13 cellular contexts compared by ENCODE assay signal in the genomic region with DNA sequence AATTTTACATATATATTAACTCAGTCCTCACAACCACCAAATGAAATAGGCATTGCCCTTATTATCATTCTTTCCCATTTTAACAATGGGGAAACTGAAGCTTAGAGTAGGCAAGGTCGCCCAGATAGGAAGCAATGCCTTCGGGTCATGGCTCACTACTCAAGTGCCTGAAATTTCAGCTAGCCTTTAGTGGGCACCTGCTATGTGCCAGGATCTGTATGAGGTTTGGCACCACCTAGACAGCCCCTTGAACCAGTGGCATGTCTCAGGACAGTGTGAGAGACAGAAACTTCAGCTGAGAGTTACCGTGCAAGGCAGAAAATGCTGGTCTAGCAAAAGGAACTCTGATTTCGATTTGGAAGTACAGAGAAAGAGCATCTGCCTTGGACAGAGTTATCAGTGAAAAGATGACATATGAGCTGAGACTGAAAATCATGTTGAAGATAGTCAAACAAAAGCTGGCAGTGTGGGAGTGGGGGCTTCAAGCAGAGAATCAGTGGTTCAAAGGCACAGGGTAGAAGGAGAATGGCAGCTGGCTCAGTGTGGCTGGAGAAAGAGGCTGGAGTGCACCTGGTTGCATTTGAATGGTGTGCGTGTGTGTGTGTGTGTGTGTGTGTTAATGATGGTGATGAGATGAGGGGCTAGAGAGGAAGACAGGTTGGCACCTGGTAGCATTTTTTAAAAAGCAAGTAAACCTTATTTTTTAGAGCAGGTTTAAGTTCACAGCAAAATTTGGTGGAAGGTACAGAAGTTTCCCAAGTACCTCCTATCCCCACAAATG. TPM values are rescaled to one million over a fixed set of nuclear protein-coding genes. Genes with fewer than 3 reads are reported as not detected.
DNase-seq lines count a peak whose midpoint lies in the region; ATAC-seq and TF ChIP-seq lines count a peak whose summit lies in the region.
"Had no signal": no experiment of that assay in that cellular context is flagged by ENCODE, and none has a peak within 500 bp of the region (broad histone marks: within the 10 kb centered on the region; RNA-seq: fewer than 3 reads in every experiment).

No MANE protein-coding gene starts in this region.

- ATAC-seq in left ventricle myocardium superior (peak; percentile 13), GM21723 (IDR thresholded peaks at IDR 0.05; ENCODE audit: unreplicated experiment) (no peak)

- POLR2A ChIA-PET in PC-9 (lab: Charles Lee; ENCODE audit: unreplicated experiment): no interaction called here

- peaks cover 5% of the 10 kb centered on the region; the same call in 1 of the 2 replicates for H3K9me2 ChIP-seq in PC-9 (ENCODE audit: insufficient read depth)

- no peak overlapping the region for H2AFZ ChIP-seq in fibroblast of lung (ENCODE audit: low read length)
- H2AFZ ChIP-seq in PC-9: no peak overlapping the region

- no peak for TF ChIP-seq CTCF in fibroblast of lung (conservative IDR thresholded peaks at IDR 0.05 in 1 of 2, IDR thresholded peaks at IDR 0.05 in 1 of 2; ENCODE audit: low read depth in 1 of 2, low read length in 2 of 2)
- TF ChIP-seq CTCF in PC-9 (conservative IDR thresholded peaks at IDR 0.05): no peak
- no peak for TF ChIP-seq CTCF in adrenal gland (IDR thresholded peaks at IDR 0.05)

- H3K9ac ChIP-seq in SK-N-MC (ENCODE audit: insufficient read length) (no peak overlapping the region), fibroblast of lung (ENCODE audit: insufficient read depth, low read length) (no peak overlapping the region)

- no peaks in the 10 kb centered on the region for H3F3A ChIP-seq in PC-9 (ENCODE audit: insufficient read depth, low read depth)

- H3K4me1 ChIP-seq in fibroblast of lung (ENCODE audit: control insufficient read depth, extremely low read depth, insufficient read depth, low read length): peaks cover 34% of the 10 kb centered on the region
- peaks cover 64% of the 10 kb centered on the region for H3K4me1 ChIP-seq in thymus (ENCODE audit: control insufficient read depth, insufficient read depth, low read length)
- no peaks in the 10 kb centered on the region for H3K4me1 ChIP-seq in PC-9 (replicated peaks; ENCODE audit: insufficient read depth)
- no peaks in the 10 kb centered on the region for H3K4me1 ChIP-seq in adrenal gland (replicated peaks in 1 of 2)
- H3K4me1 ChIP-seq: pancreas had no signal

- H3K27me3 ChIP-seq in fibroblast of lung (ENCODE audit: control insufficient read depth, insufficient read depth, low read length): no peaks in the 10 kb centered on the region
- no peaks in the 10 kb centered on the region for H3K27me3 ChIP-seq in thymus (ENCODE audit: control insufficient read depth, insufficient read depth)
- H3K27me3 ChIP-seq in PC-9 (ENCODE audit: insufficient read depth, low read depth): 0 out of 2 replicates have a peak, but pooled peaks cover under 1% of the 10 kb centered on the region
- no peaks in the 10 kb centered on the region for H3K27me3 ChIP-seq in adrenal gland

- CTCF ChIA-PET in PC-9 (lab: Charles Lee): no interaction called here

- no TSS peak for BruUV-seq in PC-9 (replicated peaks; lab: Mats Ljungman, UMichigan)

- 61% methylated on average over 5 of the region's 5 CpGs for WGBS in thymus
- 62 to 78% (median 74%) methylated on average over 5 of the region's 5 CpGs for WGBS in adrenal gland, 4 donors

- peaks cover 5% of the 10 kb centered on the region for H3K79me2 ChIP-seq in fibroblast of lung (ENCODE audit: control insufficient read depth, insufficient read depth, low read length)
- no peaks in the 10 kb centered on the region for H3K79me2 ChIP-seq in PC-9 (ENCODE audit: low read depth)

- H3K4me3 ChIP-seq in SK-N-MC: no peak overlapping the region
- no peak overlapping the region for H3K4me3 ChIP-seq in fibroblast of lung (replicated peaks in 1 of 4; ENCODE audit: control extremely low read depth in 1 of 4, insufficient read depth in 1 of 4, low read depth in 3 of 4, low read length in 4 of 4)
- H3K4me3 ChIP-seq in thymus (ENCODE audit: low read length): no peak overlapping the region
- no peak overlapping the region for H3K4me3 ChIP-seq in PC-9
- no peak overlapping the region for H3K4me3 ChIP-seq in adrenal gland
- H3K4me3 ChIP-seq: lung, pancreas had no signal

- H3K27ac ChIP-seq in SK-N-MC: 0 out of 2 replicates have a peak overlapping the region, but pooled peaks have one; percentile 31
- H3K27ac ChIP-seq in fibroblast of lung (ENCODE audit: insufficient read depth, low read length): peak overlapping the region; percentile 97
- H3K27ac ChIP-seq in thymus (ENCODE audit: low read depth): peak overlapping the region; percentile 77
- H3K27ac ChIP-seq in PC-9: no peak overlapping the region
- H3K27ac ChIP-seq in adrenal gland: no peak overlapping the region
- H3K27ac ChIP-seq: C4-2B, pancreas had no signal

- peak overlapping the region; percentile 65 for H3K4me2 ChIP-seq in fibroblast of lung (ENCODE audit: extremely low read depth, insufficient read depth, low read length)
- H3K4me2 ChIP-seq in PC-9: no peak overlapping the region

- H3K9me3 ChIP-seq in SK-N-MC (ENCODE audit: low read depth, low read length): no peaks in the 10 kb centered on the region
- no peaks in the 10 kb centered on the region for H3K9me3 ChIP-seq in fibroblast of lung (ENCODE audit: control insufficient read depth, insufficient read depth, low read depth, low read length)
- H3K9me3 ChIP-seq in thymus (ENCODE audit: control insufficient read depth): no peaks in the 10 kb centered on the region
- H3K9me3 ChIP-seq in PC-9 (ENCODE audit: insufficient read depth, low read depth): no peaks in the 10 kb centered on the region
- H3K9me3 ChIP-seq in adrenal gland (replicated peaks in 1 of 3): no peaks in the 10 kb centered on the region
- H3K9me3 ChIP-seq: pancreas had no signal

- H3K36me3 ChIP-seq in SK-N-MC (ENCODE audit: insufficient read depth, low read length) (no peaks in the 10 kb centered on the region), fibroblast of lung (ENCODE audit: control insufficient read depth, insufficient read depth, low read length) (no peaks in the 10 kb centered on the region), thymus (ENCODE audit: control insufficient read depth, insufficient read depth) (no peaks in the 10 kb centered on the region), PC-9 (ENCODE audit: low read depth) (no peaks in the 10 kb centered on the region), adrenal gland (replicated peaks in 1 of 2) (no peaks in the 10 kb centered on the region)
- H3K36me3 ChIP-seq: pancreas had no signal

- H4K20me1 ChIP-seq in fibroblast of lung (ENCODE audit: control insufficient read depth, extremely low read depth, insufficient read depth, low read length) (no peaks in the 10 kb centered on the region), PC-9 (ENCODE audit: insufficient read depth) (no peaks in the 10 kb centered on the region)

- TF ChIP-seq POLR2A in adrenal gland (IDR thresholded peaks at IDR 0.05): no peak

- no peak for DNase-seq in left ventricle myocardium superior
- no peak for DNase-seq in cardiac septum (ENCODE audit: low spot score)
- no peak for DNase-seq in SK-N-MC (ENCODE audit: low read depth, low spot score)
- peak in 1 of 2 donors; percentile 6 for DNase-seq in fibroblast of lung (ENCODE audit: low read depth in 2 of 2)
- no peak for DNase-seq in PC-9
- DNase-seq in adrenal gland: no peak
- DNase-seq: pancreas had no signal

- intact Hi-C loops in left ventricle myocardium superior (cut with micrococcal nuclease) (no loop called here), cardiac septum (cut with DNase I) (no loop called here), PC-9 (cut with micrococcal nuclease; ENCODE audit: unreplicated experiment) (no loop called here), adrenal gland (cut with DNase I) (no loop called here)

RNA-seq across cellular contexts. Expression of gene CDH13, which starts 29.1 kb away (rescaled TPM):
- total RNA-seq in left ventricle myocardium superior: 167 TPM
- 108 TPM for total RNA-seq in cardiac septum
- total RNA-seq in fibroblast of lung: 21.1 and 27.6 TPM in 2 replicates
- 40.1 and 96.7 TPM in 2 replicates for polyA plus RNA-seq in fibroblast of lung
- polyA plus RNA-seq in fibroblast of lung (2012): 27.4 and 60.6 TPM in 2 replicates
- polyA minus RNA-seq in fibroblast of lung (ENCODE audit: low replicate concordance): 16.2 and 61.0 TPM in 2 replicates
- 1.5 TPM for polyA plus RNA-seq in thymus
- total RNA-seq in PC-9 (2021): 0.24 TPM in 1 of 2 replicates, not detected in the other
- total RNA-seq in adrenal gland: 10 to 100 TPM in 1 of 8 donors, 1 to 10 TPM in 6, under 1 TPM in 1; 0.86 to 30.6 (median 2.4) TPM
- 1 to 10 TPM in 2 of 3 donors, under 1 TPM in 1; 0.97 to 3.3 (median 1.6) TPM for polyA plus RNA-seq in adrenal gland
- total RNA-seq: activated CD8-positive, alpha-beta memory T cell treated with anti-CD3 and anti-CD28 coated beads for 36 hours; OCI-LY7 had no signal

Comparison
In these comparisons a context has a peak if more than half of its experiments do, and no peak if none do; other contexts are left out.
1. H3K27ac ChIP-seq: peak in SK-N-MC (single experiment), fibroblast of lung (single experiment) and thymus (single experiment); none in PC-9 (single experiment) and adrenal gland (0 of 5).